Comparison of ENCODE assay signal across 17 cellular contexts in the genomic region with DNA sequence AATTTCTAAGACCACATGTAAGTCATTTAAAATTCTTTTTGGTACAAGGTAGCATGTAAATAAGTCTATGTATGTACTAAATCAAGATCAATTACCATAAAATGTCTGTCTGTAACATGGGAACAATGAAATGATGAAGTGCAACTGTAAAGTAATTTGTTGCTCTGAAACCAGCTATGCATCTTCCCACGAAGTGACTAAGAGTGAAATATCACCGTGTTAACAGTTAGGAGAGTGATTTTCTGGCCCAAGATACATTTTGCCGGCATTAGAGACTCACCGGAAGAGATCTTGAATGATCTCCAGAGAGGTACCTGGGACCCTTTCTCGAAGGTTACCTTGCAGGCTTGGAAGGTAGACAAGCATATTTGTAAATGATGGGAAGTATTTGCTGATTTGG.
DNase-seq lines count a peak whose midpoint lies in the region; TF ChIP-seq lines count a peak whose summit lies in the region.
"Had no signal": no experiment of that assay in that cellular context is flagged by ENCODE, and none has a peak within 500 bp of the region (broad histone marks: within the 10 kb centered on the region; RNA-seq: fewer than 3 reads in every experiment).

No MANE protein-coding gene starts in this region.

- TF ChIP-seq EP300 in sigmoid colon (IDR thresholded peaks at IDR 0.05): no peak

- no peak overlapping the region for H2BK20ac ChIP-seq in H9 (ENCODE audit: low read depth, low read length, poor library complexity, severe bottlenecking)

- intact Hi-C loops in sigmoid colon (cut with DNase I): no loop called here

- no peak overlapping the region for H3K4me2 ChIP-seq in H9 (ENCODE audit: insufficient read depth, insufficient read length, low read length)

- DNase-seq in H9 (no peak), coronary artery (ENCODE audit: low spot score) (no peak), sigmoid colon (no peak), epidermal melanocyte (ENCODE audit: insufficient read length, low spot score) (no peak), cerebellum (ENCODE audit: low spot score) (no peak)
- no peak for DNase-seq in activated CD8-positive, alpha-beta memory T cell treated with anti-CD3 and anti-CD28 coated beads, Interleukin-2, amount 50 U/mL, for 48 hours
- no peak for DNase-seq in stimulated activated CD8-positive, alpha-beta memory T cell treated with anti-CD3 and anti-CD28 coated beads, Interleukin-4, amount 100 ng/mL, for 48 hours
- DNase-seq: activated naive CD4-positive, alpha-beta T cell; effector memory CD4-positive, alpha-beta T cell; foreskin fibroblast; NCI-H1092 treated with DMSO at 0.1 percent for 48 hours; NCI-H82; stimulated activated CD4-positive, alpha-beta T cell treated with anti-CD3 and anti-CD28 coated beads, Interleukin-4, amount 100 ng/mL, for 1 hour had no signal

- no peak overlapping the region for H3K4ac ChIP-seq in H9 (ENCODE audit: low read depth, low read length)

- H3K27ac Mint-ChIP-seq in H9: 0 out of 7 replicates have a peak overlapping the region, but pooled peaks of 1 of the 3 experiments have one; percentile 24

- TF ChIP-seq CTCF in H9 (conservative IDR thresholded peaks at IDR 0.05) (no peak), coronary artery (IDR thresholded peaks at IDR 0.05) (no peak), sigmoid colon (IDR thresholded peaks at IDR 0.05) (no peak)

- no peak for TF ChIP-seq POLR2A in sigmoid colon (IDR thresholded peaks at IDR 0.05)

- H3K79me1 ChIP-seq in H9 (ENCODE audit: insufficient read depth, low read depth, low read length, poor library complexity, severe bottlenecking): no peaks in the 10 kb centered on the region

- H2BK12ac ChIP-seq in H9 (ENCODE audit: insufficient read length, low read depth, low read length): no peak overlapping the region

- H3T11ph ChIP-seq in H9 (ENCODE audit: low read length): no peak overlapping the region

- no peak overlapping the region for H3K9ac ChIP-seq in H9 (ENCODE audit: extremely low read depth, insufficient read length, low read length)

- no peak overlapping the region for H4K8ac ChIP-seq in H9 (replicated peaks; ENCODE audit: insufficient read length, low read depth, low read length)

- H3K4me1 ChIP-seq in ACC112 (ENCODE audit: control insufficient read depth, insufficient read depth, low read length, unreplicated experiment): peaks cover 61% of the 10 kb centered on the region
- peaks cover 19% of the 10 kb centered on the region for H3K4me1 ChIP-seq in H9 (ENCODE audit: insufficient read depth, low read length)
- H3K4me1 ChIP-seq in sigmoid colon: peaks cover 0 to 100% (median 92%) of the 10 kb centered on the region in 4 donors

- H3K9me3 ChIP-seq in H9 (ENCODE audit: control insufficient read depth, low read depth, low read length) (no peaks in the 10 kb centered on the region), sigmoid colon (no peaks in the 10 kb centered on the region)

- H3K27ac ChIP-seq in ACC112 (ENCODE audit: low read depth, low read length) (0 out of 2 replicates have a peak overlapping the region, but pooled peaks have one; percentile 13), H9 (ENCODE audit: insufficient read length, low read depth, low read length) (no peak overlapping the region), coronary artery (peak overlapping the region; percentile 86 to 93), sigmoid colon (peak overlapping the region; percentile 81 to 95 (median 88))

- no peaks in the 10 kb centered on the region for H4K20me1 ChIP-seq in H9 (ENCODE audit: control insufficient read depth, insufficient read depth, insufficient read length)

- H3K27me3 Mint-ChIP-seq in H9 (ENCODE audit: low read depth): no peaks in the 10 kb centered on the region

- peaks cover 17% of the 10 kb centered on the region for H3K79me2 ChIP-seq in ACC112 (ENCODE audit: control insufficient read depth, insufficient read depth, low read length, unreplicated experiment)
- no peaks in the 10 kb centered on the region; the same call in 1 of the 2 replicates for H3K79me2 ChIP-seq in H9 (ENCODE audit: insufficient read depth, low read length)

- no peak overlapping the region for H2BK15ac ChIP-seq in H9 (ENCODE audit: low read depth, low read length)

- no peak overlapping the region for H2BK5ac ChIP-seq in H9 (ENCODE audit: insufficient read length, low read length)

- no peaks in the 10 kb centered on the region for H3K36me3 Mint-ChIP-seq in H9 (ENCODE audit: insufficient read depth in 1 of 3, low read depth in 3 of 3)
- H3K36me3 Mint-ChIP-seq: WTC11 had no signal

- no peaks in the 10 kb centered on the region for H3K9me3 Mint-ChIP-seq in H9
- H3K9me3 Mint-ChIP-seq: WTC11 had no signal

- H3K23ac ChIP-seq in H9 (ENCODE audit: insufficient read length, low read depth, low read length): no peak overlapping the region

- H3K4me1 Mint-ChIP-seq in H9: peaks cover 54 to 67% of the 10 kb centered on the region in 2 experiments

- no peak overlapping the region for H3K14ac ChIP-seq in H9 (ENCODE audit: insufficient read depth, low read length)

- H3K36me3 ChIP-seq in ACC112 (ENCODE audit: insufficient read depth, low read length) (no peaks in the 10 kb centered on the region), sigmoid colon (no peaks in the 10 kb centered on the region)

- H3K18ac ChIP-seq in H9 (ENCODE audit: insufficient read length, low read depth, low read length): no peak overlapping the region

- no peaks in the 10 kb centered on the region for H3K27me3 ChIP-seq in ACC112 (ENCODE audit: insufficient read depth, low read length)
- H3K27me3 ChIP-seq in H9 (ENCODE audit: insufficient read depth, low read length): no peaks in the 10 kb centered on the region
- no peaks in the 10 kb centered on the region for H3K27me3 ChIP-seq in sigmoid colon

- H3K23me2 ChIP-seq in H9 (ENCODE audit: insufficient read length, low read depth, low read length, poor library complexity, severe bottlenecking): no peaks in the 10 kb centered on the region

- no peak overlapping the region for H3K4me3 Mint-ChIP-seq in H9
- H3K4me3 Mint-ChIP-seq: WTC11 had no signal

- H2AFZ ChIP-seq in ACC112 (ENCODE audit: low read length, unreplicated experiment) (no peak overlapping the region), H9 (ENCODE audit: low read length) (no peak overlapping the region)

- no CpG with 5 or more reads among the region's 5 CpGs for WGBS in H9 (ENCODE audit: extremely low coverage, insufficient read length, low lambda C conversion rate)
- WGBS in sigmoid colon, 2 donors: 79 to 81% methylated on average over 5 of the region's 5 CpGs

- H4K5ac ChIP-seq in H9 (ENCODE audit: insufficient read length, low read depth, low read length): no peak overlapping the region

- no peak overlapping the region for H4K91ac ChIP-seq in H9 (ENCODE audit: insufficient read length, low read depth, low read length)

- peak overlapping the region; percentile 37 for H2AK5ac ChIP-seq in H9 (ENCODE audit: insufficient read length, low read length)

- no peak overlapping the region for H3K56ac ChIP-seq in H9 (ENCODE audit: insufficient read length, low read depth, low read length)

- H3K4me3 ChIP-seq in ACC112 (ENCODE audit: low read depth, low read length) (no peak overlapping the region; the same call in 1 of the 2 replicates), coronary artery (no peak overlapping the region), sigmoid colon (no peak overlapping the region)
- H3K4me3 ChIP-seq: K562, lung had no signal

- no peak overlapping the region for H2BK120ac ChIP-seq in H9 (ENCODE audit: low read depth, low read length, poor library complexity, severe bottlenecking)
